In genomic region chr19:4066682-4067395, GRCh38 we compare ENCODE assay signal across 8 cellular contexts. TPM values are rescaled to one million over a fixed set of nuclear protein-coding genes. Genes with fewer than 3 reads are reported as not detected.
DNase-seq lines count a peak whose midpoint lies in the region; TF ChIP-seq lines count a peak whose summit lies in the region.

ZBTB7A (minus strand) TSS chr19:4066899; CDS start chr19:4055232, 11,667 bp downstream.

- H3K4me2 ChIP-seq in parathyroid adenoma (ENCODE audit: low read length), result peak within 1 kb of the TSS; percentile 80

- intact Hi-C loops in cardiac septum (cut with DNase I), result loop anchor here (2.0 kb wide), 1 partner anchor 58 kb away; the partner anchor contains the start of gene MAP2K2
- intact Hi-C loops in uterus (cut with DNase I; ENCODE audit: low total_unique reads), result no loop called here

- H3K9me3 ChIP-seq in ES-I3 (ENCODE audit: control insufficient read depth, insufficient read depth, low read length) (no peaks in the 10 kb centered on the region), adipocyte (ENCODE audit: control insufficient read depth, low read length) (no peaks in the 10 kb centered on the region), parathyroid adenoma (ENCODE audit: control insufficient read depth, low read length) (no peaks in the 10 kb centered on the region), uterus (no peaks in the 10 kb centered on the region)

- H3K9ac ChIP-seq in ES-I3 (ENCODE audit: low read depth, low read length) (peak within 1 kb of the TSS; percentile 62), adipocyte (ENCODE audit: low read length) (peak within 1 kb of the TSS; percentile 88), parathyroid adenoma (peak within 1 kb of the TSS; percentile 87)

- no peak for TF ChIP-seq CTCF in parathyroid adenoma (IDR thresholded peaks at IDR 0.05)
- TF ChIP-seq CTCF in uterus (IDR thresholded peaks at IDR 0.05), result no peak

- DNase-seq in NAMALWA (ENCODE audit: low spot score) (peak; percentile 94), T-helper 1 cell (peak; percentile 63 to 82 (median 76)), adipocyte (ENCODE audit: low read depth) (peak; percentile 86), cardiac septum (ENCODE audit: low spot score) (peak; percentile 95), uterus (peak; percentile 75 to 88), GOT3 (lab: John Stamatoyannopoulos, UW) (no peak)

- peaks cover 19% of the 10 kb centered on the region; the same call in 1 of the 2 replicates for H3K4me1 ChIP-seq in ES-I3 (ENCODE audit: insufficient read depth, low read length)
- H3K4me1 ChIP-seq in adipocyte (ENCODE audit: control insufficient read depth, insufficient read depth, low read length), result peaks cover 26% of the 10 kb centered on the region
- peaks cover 20% of the 10 kb centered on the region for H3K4me1 ChIP-seq in parathyroid adenoma
- peaks cover 11 to 18% of the 10 kb centered on the region in 2 donors for H3K4me1 ChIP-seq in uterus

- peak within 1 kb of the TSS; percentile 97 for H2AFZ ChIP-seq in parathyroid adenoma

- H3K36me3 ChIP-seq in ES-I3 (ENCODE audit: insufficient read depth, low read length) (peaks cover 3% of the 10 kb centered on the region; the same call in 1 of the 2 replicates), adipocyte (ENCODE audit: control insufficient read depth, insufficient read depth, low read length, severe bottlenecking) (peaks cover 9% of the 10 kb centered on the region), parathyroid adenoma (ENCODE audit: control insufficient read depth, insufficient read depth, low read length) (no peaks in the 10 kb centered on the region), uterus (no peaks in the 10 kb centered on the region)

- peak in 1 of 2 donors; percentile 42 for TF ChIP-seq POLR2A in uterus (IDR thresholded peaks at IDR 0.05)

- peak within 1 kb of the TSS; percentile 80 for H3K27ac ChIP-seq in parathyroid adenoma
- peak within 1 kb of the TSS; percentile 98 for H3K27ac ChIP-seq in uterus

- H3K4me3 ChIP-seq in adipocyte (ENCODE audit: low read length) (peak within 1 kb of the TSS; percentile 82), parathyroid adenoma (ENCODE audit: low read depth, low read length) (peak within 1 kb of the TSS; percentile 69), uterus (peak within 1 kb of the TSS; percentile 96 to 98)

- H3K27me3 ChIP-seq in adipocyte (replicated peaks; ENCODE audit: control insufficient read depth, insufficient read depth, low read length), result no peaks in the 10 kb centered on the region
- no peaks in the 10 kb centered on the region for H3K27me3 ChIP-seq in parathyroid adenoma (ENCODE audit: control insufficient read depth, insufficient read depth, low read length)
- no peaks in the 10 kb centered on the region for H3K27me3 ChIP-seq in uterus

- peaks cover 32% of the 10 kb centered on the region for H3K79me2 ChIP-seq in parathyroid adenoma

RNA-seq across cellular contexts. Expression of gene ZBTB7A, which starts in this region (rescaled TPM):
- 29.9 TPM for total RNA-seq in cardiac septum
- total RNA-seq in uterus, result 10 to 100 TPM; 10.8 to 72.9 (median 14.1) TPM
